ENCODE assay signal across 9 cellular contexts in genomic region chr6:132456700-132457143, GRCh38. TPM values are rescaled to one million over a fixed set of nuclear protein-coding genes. Genes with fewer than 3 reads are reported as not detected.
A peak's percentile ranks its signal among the peaks of the same experiment; 100 is the strongest.
DNase-seq lines count a peak whose midpoint lies in the region; ATAC-seq and TF ChIP-seq lines count a peak whose summit lies in the region.
"Had no signal": no experiment of that assay in that cellular context is flagged by ENCODE, and none has a peak within 500 bp of the region (broad histone marks: within the 10 kb centered on the region; RNA-seq: fewer than 3 reads in every experiment).

No MANE protein-coding gene starts in this region.

- no peak overlapping the region for H3K4me2 ChIP-seq in SK-N-SH

- TF ChIP-seq CTCF in SK-N-SH (IDR thresholded peaks at IDR 0.05) = no peak
- no peak for TF ChIP-seq CTCF in spleen (IDR thresholded peaks at IDR 0.05 in 8 of 11, conservative IDR thresholded peaks at IDR 0.05 in 3 of 11)

- no peaks in the 10 kb centered on the region for H3K79me2 ChIP-seq in SK-N-SH (ENCODE audit: insufficient read depth)

- CTCF ChIA-PET in SK-N-SH (lab: Yijun Ruan, JAX) = interaction anchor here (0.9 to 1.2 kb wide), 3 partner anchors 11 to 177 kb away, joined by 3 to 4 read pairs (median 4); no protein-coding TSS in a partner anchor
- CTCF ChIA-PET in activated naive CD4-positive, alpha-beta T cell treated with anti-CD3 and anti-CD28 coated beads for 36 hours (lab: Charles Lee) = interaction anchor here (0.7 kb wide), 2 partner anchors 177 to 236 kb away, joined by 3 to 4 read pairs; no protein-coding TSS in a partner anchor

- ATAC-seq in GM18868 (IDR thresholded peaks at IDR 0.05; ENCODE audit: unreplicated experiment) = peak; percentile 95
- peak; percentile 96 for ATAC-seq in HG02852 (IDR thresholded peaks at IDR 0.05; ENCODE audit: unreplicated experiment)

- no peak for TF ChIP-seq RAD21 in SK-N-SH (IDR thresholded peaks at IDR 0.05; ENCODE audit: low read length)

- intact Hi-C loops in activated naive CD4-positive, alpha-beta T cell treated with anti-CD3 and anti-CD28 coated beads for 36 hours (cut with micrococcal nuclease) = no loop called here
- intact Hi-C loops in spleen (cut with DNase I; ENCODE audit: low total_unique reads) = no loop called here

- no peak overlapping the region for H3K9ac ChIP-seq in SK-N-SH

- no peaks in the 10 kb centered on the region for H3K9me3 Mint-ChIP-seq in activated naive CD4-positive, alpha-beta T cell treated with anti-CD3 and anti-CD28 coated beads for 36 hours

- H3K36me3 ChIP-seq in SK-N-SH (replicated peaks in 1 of 2; ENCODE audit: control insufficient read depth in 1 of 2, insufficient read depth in 2 of 2, low read length in 1 of 2) = peaks cover 7 to 62% of the 10 kb centered on the region in 2 experiments
- peaks cover 0 to 100% (median 42%) of the 10 kb centered on the region in 6 donors for H3K36me3 ChIP-seq in spleen

- no peak overlapping the region for H3K4me3 Mint-ChIP-seq in activated naive CD4-positive, alpha-beta T cell treated with anti-CD3 and anti-CD28 coated beads for 36 hours

- WGBS in SK-N-SH (ENCODE audit: low lambda C conversion rate) = 94% methylated on average over 3 of the region's 4 CpGs
- 52 to 70% (median 66%) methylated on average over 4 of the region's 4 CpGs for WGBS in spleen, 5 donors

- H3K27ac Mint-ChIP-seq in activated naive CD4-positive, alpha-beta T cell treated with anti-CD3 and anti-CD28 coated beads for 36 hours = no peak overlapping the region

- no peaks in the 10 kb centered on the region for H3K27me3 Mint-ChIP-seq in activated naive CD4-positive, alpha-beta T cell treated with anti-CD3 and anti-CD28 coated beads for 36 hours (ENCODE audit: low read depth)

- no peaks in the 10 kb centered on the region for H3K27me3 ChIP-seq in SK-N-SH (ENCODE audit: insufficient read depth)
- no peaks in the 10 kb centered on the region for H3K27me3 ChIP-seq in spleen (replicated peaks in 1 of 7)

- H3K36me3 Mint-ChIP-seq in activated naive CD4-positive, alpha-beta T cell treated with anti-CD3 and anti-CD28 coated beads for 36 hours (ENCODE audit: low read depth) = peaks cover 16% of the 10 kb centered on the region

- no peaks in the 10 kb centered on the region for H3K9me3 ChIP-seq in SK-N-SH
- no peaks in the 10 kb centered on the region for H3K9me3 ChIP-seq in spleen

- no peak overlapping the region for H3K27ac ChIP-seq in SK-N-SH (ENCODE audit: low read depth in 2 of 2, low read length in 1 of 2)
- peak overlapping the region in 4 of 8 donors; percentile 2 to 62 (median 53) for H3K27ac ChIP-seq in spleen

- peaks cover 2% of the 10 kb centered on the region for H3K4me1 Mint-ChIP-seq in activated naive CD4-positive, alpha-beta T cell treated with anti-CD3 and anti-CD28 coated beads for 36 hours (ENCODE audit: low read depth)

- H2AFZ ChIP-seq in SK-N-SH (ENCODE audit: low read depth) = no peak overlapping the region

- TF ChIP-seq EP300 in SK-N-SH (IDR thresholded peaks at IDR 0.05; ENCODE audit: borderline replicate concordance in 1 of 2, low read depth in 1 of 2, low read length in 1 of 2) = no peak

- H3K9me2 ChIP-seq in SK-N-SH = no peaks in the 10 kb centered on the region

- H3K4me3 ChIP-seq in SK-N-SH (ENCODE audit: low read depth in 2 of 2, low read length in 1 of 2) (no peak overlapping the region), spleen (no peak overlapping the region)

- POLR2A ChIA-PET in SK-N-SH (lab: Yijun Ruan, JAX) = no interaction called here

- H3F3A ChIP-seq in SK-N-SH (replicated peaks; ENCODE audit: insufficient read depth) = no peaks in the 10 kb centered on the region

- H3K4me1 ChIP-seq in SK-N-SH (ENCODE audit: control insufficient read depth in 1 of 2, insufficient read depth in 2 of 2, low read depth in 1 of 2, low read length in 1 of 2) (no peaks in the 10 kb centered on the region; a peak in 2 of 4 replicates), spleen (peaks cover 0 to 24% (median 2%) of the 10 kb centered on the region in 6 donors)

- no peaks in the 10 kb centered on the region for H4K20me1 ChIP-seq in SK-N-SH (ENCODE audit: insufficient read depth)

- no peak for DNase-seq in SK-N-SH
- DNase-seq in myocyte (ENCODE audit: low read depth) = peak; percentile 75
- no peak for DNase-seq in activated naive CD4-positive, alpha-beta T cell treated with anti-CD3 and anti-CD28 coated beads for 36 hours
- DNase-seq in EL = no peak
- no peak for DNase-seq in spleen
- DNase-seq in NCI-H146 treated with DMSO at 0.1 percent for 48 hours (lab: John Stamatoyannopoulos, UW; ENCODE audit: unreplicated experiment) = no peak

- TF ChIP-seq POLR2A in spleen (IDR thresholded peaks at IDR 0.05) = no peak

TF ChIP-seq in SK-N-SH, 30 proteins besides CTCF, POLR2A, EP300 and RAD21:
- TF ChIP-seq RCOR1 (IDR thresholded peaks at IDR 0.05; ENCODE audit: low read length) (no peak), REST (IDR thresholded peaks at IDR 0.05; ENCODE audit: low read depth, low read length) (0 out of 2 replicates have a peak, but pooled peaks have one; percentile 23), FOXM1 (IDR thresholded peaks at IDR 0.05; ENCODE audit: low read depth) (no peak)

RNA-seq across cellular contexts. Expression of gene MOXD1, which starts 55.4 kb away (rescaled TPM):
- polyA plus RNA-seq in SK-N-SH (2012; rRNA removed) (252 and 379 TPM in 2 replicates), spleen (1 to 10 TPM; 2.9 to 7.6 (median 4.6) TPM)
- polyA plus RNA-seq in SK-N-SH (2012; cell fraction: cytosol; rRNA removed) = 385 and 417 TPM in 2 replicates
- 88.2 and 221 TPM in 2 replicates for polyA plus RNA-seq in SK-N-SH (2012; cell fraction: nucleus; rRNA removed)
- total RNA-seq in myocyte (4.5 and 6.5 TPM in 2 replicates), spleen (10 to 100 TPM in 1 of 7 donors, 1 to 10 TPM in 6; 4.3 to 10.2 (median 6.3) TPM)
- polyA plus RNA-seq in myocyte (2012) = 9.1 TPM
- total RNA-seq in activated naive CD4-positive, alpha-beta T cell treated with anti-CD3 and anti-CD28 coated beads for 36 hours = not detected
- total RNA-seq: NCI-H460 had no signal

RNA-seq across cellular contexts. Expression of gene STX7, which starts 56.2 kb away (rescaled TPM):
- 12.8 and 16.0 TPM in 2 replicates for polyA plus RNA-seq in SK-N-SH (2012; rRNA removed)
- polyA plus RNA-seq in SK-N-SH (2012; cell fraction: cytosol; rRNA removed) = 15.7 and 15.8 TPM in 2 replicates
- polyA plus RNA-seq in SK-N-SH (2012; cell fraction: nucleus; rRNA removed) = 5.7 and 9.9 TPM in 2 replicates
- total RNA-seq in myocyte = 27.3 and 28.3 TPM in 2 replicates
- 28.3 TPM for polyA plus RNA-seq in myocyte (2012)
- 10 to 100 TPM; 11.3 to 11.7 TPM for total RNA-seq in activated naive CD4-positive, alpha-beta T cell treated with anti-CD3 and anti-CD28 coated beads for 36 hours
- 100 to 1,000 TPM in 3 of 7 donors, 10 to 100 TPM in 4; 70.7 to 114 (median 87.9) TPM for total RNA-seq in spleen
- 10 to 100 TPM; 14.4 to 28.5 (median 25.2) TPM for polyA plus RNA-seq in spleen
